ENCODE assay signal across 28 cellular contexts in genomic region chr4:86038037-86038436, GRCh38.
DNase-seq lines count a peak whose midpoint lies in the region; ATAC-seq, FAIRE-seq and TF ChIP-seq lines count a peak whose summit lies in the region.
"Had no signal": no experiment of that assay in that cellular context is flagged by ENCODE, and none has a peak within 500 bp of the region (broad histone marks: within the 10 kb centered on the region; RNA-seq: fewer than 3 reads in every experiment).

No MANE protein-coding gene starts in this region.

- in situ Hi-C loops in HepG2 (cut with HindIII; ENCODE audit: extremely low pct_ligation_motif_present, low pct_unique_long_range_greater_than_20kb), result no loop called here

- TF ChIP-seq EP300 in HepG2 (IDR thresholded peaks at IDR 0.05; ENCODE audit: low read depth in 2 of 2, low read length in 2 of 2) (no peak), HepG2 (CRISPR knock-in tag; IDR thresholded peaks at IDR 0.05; ENCODE audit: borderline replicate concordance) (no peak)

- H3K9ac ChIP-seq in HepG2 (ENCODE audit: insufficient read depth, low read depth, low read length), result no peak overlapping the region
- H3K9ac ChIP-seq: KMS-11 had no signal

- H3K27me3 ChIP-seq in cardiac muscle cell, result no peaks in the 10 kb centered on the region
- H3K27me3 ChIP-seq in left ventricle myocardium inferior (ENCODE audit: low read depth), result no peaks in the 10 kb centered on the region
- H3K27me3 ChIP-seq in right cardiac atrium (ENCODE audit: control insufficient read depth, insufficient read depth), result no peaks in the 10 kb centered on the region
- H3K27me3 ChIP-seq in HepG2 (ENCODE audit: control insufficient read depth in 1 of 2, insufficient read depth in 2 of 2, low read length in 2 of 2), result no peaks in the 10 kb centered on the region
- H3K27me3 ChIP-seq: BE2C, SJCRH30 had no signal

- peak; percentile 39 to 64 for ATAC-seq in right cardiac atrium
- no peak for ATAC-seq in HepG2
- ATAC-seq: GM12878, GM23338 had no signal

- no peak for TF ChIP-seq RAD21 in HepG2 (CRISPR knock-in tag; IDR thresholded peaks at IDR 0.05)

- POLR2A ChIA-PET in HepG2 (lab: Yijun Ruan, JAX), result no interaction called here

- H3K36me3 ChIP-seq in cardiac muscle cell (no peaks in the 10 kb centered on the region), left ventricle myocardium inferior (no peaks in the 10 kb centered on the region), HepG2 (replicated peaks in 1 of 2; ENCODE audit: control insufficient read depth in 1 of 2, insufficient read depth in 2 of 2, low read length in 2 of 2) (no peaks in the 10 kb centered on the region)
- H3K36me3 ChIP-seq: BE2C, SJCRH30 had no signal

- H3K4me1 ChIP-seq in cardiac muscle cell (ENCODE audit: low read depth), result peaks cover 29% of the 10 kb centered on the region
- peaks cover 23% of the 10 kb centered on the region for H3K4me1 ChIP-seq in left ventricle myocardium inferior
- H3K4me1 ChIP-seq in right cardiac atrium (ENCODE audit: control insufficient read depth, insufficient read depth, low read length), result peaks cover 6% of the 10 kb centered on the region
- H3K4me1 ChIP-seq in HepG2 (ENCODE audit: insufficient read depth, low read length), result no peaks in the 10 kb centered on the region
- H3K4me1 ChIP-seq: BE2C had no signal

- no peak for TF ChIP-seq POLR2A in HepG2 (IDR thresholded peaks at IDR 0.05; ENCODE audit: insufficient read depth in 1 of 2, low read depth in 2 of 2, low read length in 2 of 2)

- no peak overlapping the region for H2AFZ ChIP-seq in HepG2 (ENCODE audit: low read length)
- H2AFZ ChIP-seq: GM23338 had no signal

- no peaks in the 10 kb centered on the region for H4K20me1 ChIP-seq in HepG2 (ENCODE audit: insufficient read depth, low read length)

- peak overlapping the region; percentile 1 for H3K27ac ChIP-seq in cardiac muscle cell
- H3K27ac ChIP-seq in left ventricle myocardium inferior (replicated peaks), result no peak overlapping the region
- H3K27ac ChIP-seq in right cardiac atrium (ENCODE audit: low read length), result no peak overlapping the region
- no peak overlapping the region for H3K27ac ChIP-seq in HepG2 (ENCODE audit: extremely low read length, insufficient read depth, low read length)
- H3K27ac ChIP-seq: 22Rv1, KMS-11, SJCRH30 had no signal

- H3K9me3 ChIP-seq in cardiac muscle cell (ENCODE audit: low read depth), result no peaks in the 10 kb centered on the region
- peaks cover 9% of the 10 kb centered on the region for H3K9me3 ChIP-seq in left ventricle myocardium inferior (replicated peaks)
- no peaks in the 10 kb centered on the region for H3K9me3 ChIP-seq in right cardiac atrium (ENCODE audit: control insufficient read depth, low read length)
- no peaks in the 10 kb centered on the region for H3K9me3 ChIP-seq in HepG2 (ENCODE audit: low read length)
- H3K9me3 ChIP-seq: BE2C had no signal

- WGBS in right cardiac atrium, result 49% methylated on average over 1 of the region's 1 CpG
- WGBS in HepG2 (ENCODE audit: low lambda C conversion rate), result 45% methylated on average over 1 of the region's 1 CpG

- no peaks in the 10 kb centered on the region for H3K79me2 ChIP-seq in HepG2 (ENCODE audit: insufficient read depth, low read length)

- peak; percentile 5 for DNase-seq in NCI-H2171 treated with DMSO at 0.1 percent for 48 hours (lab: John Stamatoyannopoulos, UW)
- no peak for DNase-seq in NCI-H2171 (lab: John Stamatoyannopoulos, UW)
- DNase-seq in cardiac muscle cell (ENCODE audit: low read depth in 1 of 2, low spot score in 1 of 2), result no peak
- no peak for DNase-seq in left ventricle myocardium inferior
- no peak for DNase-seq in right cardiac atrium
- no peak for DNase-seq in HepG2 (ENCODE audit: low spot score)
- DNase-seq in HPDE6-E6E7 (ENCODE audit: extremely low spot score), result no peak
- no peak for DNase-seq in NCI-H345 treated with DMSO at 0.1 percent for 48 hours (lab: John Stamatoyannopoulos, UW; ENCODE audit: unreplicated experiment)
- DNase-seq: BE2C; CD8-positive, alpha-beta memory T cell; DMS 273 treated with DMSO at 0.1 percent for 48 hours; DMS79; EL; GDM1; H9; HFFc6; NCI-H1048; NCI-H1694; NCI-H2029 treated with DMSO at 0.1 percent for 48 hours; NCI-H345; NCI-H526; OCI-M1; SJCRH30 had no signal

- no peak overlapping the region for H3K4me2 ChIP-seq in HepG2 (ENCODE audit: low read depth, low read length)
- H3K4me2 ChIP-seq: GM23338, KMS-11 had no signal

- intact Hi-C loops in left ventricle myocardium inferior (cut with micrococcal nuclease), result no loop called here
- intact Hi-C loops in right cardiac atrium (cut with DNase I), result no loop called here
- intact Hi-C loops in HepG2 (cut with micrococcal nuclease; ENCODE audit: unreplicated experiment), result no loop called here

- CTCF ChIA-PET in HepG2 (lab: Yijun Ruan, JAX; ENCODE audit: low intra/inter-chr PET ratio, low total read pairs), result no interaction called here

- no peak for FAIRE-seq in HepG2 (lab: Jason Lieb, UNC)
- FAIRE-seq: GM12878, RCC 7860 had no signal

- TF ChIP-seq CTCF in cardiac muscle cell (IDR thresholded peaks at IDR 0.05; ENCODE audit: low read depth, low read length) (no peak), left ventricle myocardium inferior (IDR thresholded peaks at IDR 0.05; ENCODE audit: borderline replicate concordance) (no peak), HepG2 (CRISPR knock-in tag; IDR thresholded peaks at IDR 0.05) (no peak)

- BruUV-seq in HepG2 (replicated peaks; lab: Mats Ljungman, UMichigan), result no TSS peak

- no peak overlapping the region for H3K4me3 ChIP-seq in cardiac muscle cell
- H3K4me3 ChIP-seq in left ventricle myocardium inferior, result no peak overlapping the region
- H3K4me3 ChIP-seq in right cardiac atrium (ENCODE audit: low read length), result no peak overlapping the region
- H3K4me3 ChIP-seq in HepG2 (replicated peaks in 1 of 3; ENCODE audit: insufficient read depth in 1 of 3, low read depth in 2 of 3, low read length in 3 of 3), result no peak overlapping the region
- H3K4me3 ChIP-seq: GM12878, GM23338, SJCRH30 had no signal

TF ChIP-seq in HepG2, 621 proteins besides CTCF, POLR2A, EP300 and RAD21:
- no peak for TF ChIP-seq HMGXB4 (CRISPR knock-in tag; IDR thresholded peaks at IDR 0.05; ENCODE audit: borderline replicate concordance in 1 of 2, low read depth in 1 of 2)
- no peak for TF ChIP-seq TBX2 (CRISPR knock-in tag; IDR thresholded peaks at IDR 0.05; ENCODE audit: borderline replicate concordance)
- TF ChIP-seq HDAC2 (CRISPR knock-in tag; IDR thresholded peaks at IDR 0.05), result no peak
- no peak for TF ChIP-seq HMG20A (CRISPR knock-in tag; IDR thresholded peaks at IDR 0.05; ENCODE audit: borderline replicate concordance)
- TF ChIP-seq GATAD2A (CRISPR knock-in tag; IDR thresholded peaks at IDR 0.05), result no peak
- no peak for TF ChIP-seq ZNF800 (CRISPR knock-in tag; IDR thresholded peaks at IDR 0.05)
